ENCODE assay signal across 31 cellular contexts in the genomic region with DNA sequence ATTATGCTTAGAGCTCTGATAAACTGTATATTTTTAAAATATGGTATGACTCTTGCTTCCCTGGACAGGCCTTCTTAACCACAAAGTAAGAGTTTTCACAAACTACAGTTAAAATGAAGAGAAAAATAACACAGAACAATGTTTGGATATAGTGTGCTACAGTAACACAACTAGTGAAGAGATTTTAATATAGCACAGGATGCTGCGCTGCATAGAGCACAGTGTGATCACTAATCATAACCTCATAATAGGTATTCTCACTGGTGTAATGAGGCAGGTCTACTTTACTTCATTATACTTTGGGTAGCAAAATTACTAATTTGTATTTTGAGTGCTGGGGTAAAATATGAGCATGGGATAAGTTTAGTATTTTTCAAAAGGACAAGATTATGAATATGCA.
"Had no signal": no experiment of that assay in that cellular context is flagged by ENCODE, and none has a peak within 500 bp of the region (broad histone marks: within the 10 kb centered on the region; RNA-seq: fewer than 3 reads in every experiment).

No MANE protein-coding gene starts in this region.

- H3K9me3 ChIP-seq: MG63, SJCRH30 had no signal

- H2AFZ ChIP-seq: PC-9 had no signal

- H3K4me2 ChIP-seq: PC-9 had no signal

- H3K36me3 ChIP-seq: MG63, SJCRH30 had no signal

- H3K27me3 ChIP-seq: MG63, SJCRH30 had no signal

- H3K27ac ChIP-seq: PC-9, RWPE1, SJCRH30, SK-N-MC had no signal

- H3K4me3 ChIP-seq: MG63, PC-9, SJCRH30, SK-N-MC had no signal

- H3K4me1 ChIP-seq: SJCRH30 had no signal

- DNase-seq: Kasumi-1, KG1, MG63, NCI-H1048, NCI-H1092 treated with DMSO at 0.1 percent for 48 hours, NCI-H1105 treated with DMSO at 0.1 percent for 48 hours, NCI-H1417, NCI-H1436, NCI-H146, NCI-H1694, NCI-H187, NCI-H1930, NCI-H2081, NCI-H2171 treated with DMSO at 0.1 percent for 48 hours, NCI-H2227 treated with DMSO at 0.1 percent for 48 hours, NCI-H345, NCI-H446 treated with DMSO at 0.1 percent for 48 hours, NCI-H510A, NCI-H524, NCI-H526, NCI-H774, PC-9, SHP77, SIG-M5, SJCRH30, T-cell had no signal

- ATAC-seq: Panc1, Right ventricle myocardium inferior, SK-N-SH treated with all-trans-retinoic acid at 6 μM for 48 hours, T-cell had no signal
